ENCODE assay signal across 12 cellular contexts in genomic region chr4:87589531-87589930, GRCh38. TPM values are rescaled to one million over a fixed set of nuclear protein-coding genes. Genes with fewer than 3 reads are reported as not detected.
DNase-seq lines count a peak whose midpoint lies in the region; ATAC-seq and TF ChIP-seq lines count a peak whose summit lies in the region.
"Had no signal": no experiment of that assay in that cellular context is flagged by ENCODE, and none has a peak within 500 bp of the region (broad histone marks: within the 10 kb centered on the region; RNA-seq: fewer than 3 reads in every experiment).

No MANE protein-coding gene starts in this region.

- H3K9me3 Mint-ChIP-seq in neural progenitor cell, result peaks cover 3% of the 10 kb centered on the region

- H2AFZ ChIP-seq in neural progenitor cell (replicated peaks), result no peak overlapping the region

- no peak for TF ChIP-seq POLR2A in NB4 (IDR thresholded peaks at IDR 0.05; ENCODE audit: extremely low read depth, insufficient read length)

- no peak overlapping the region for H3K4me3 Mint-ChIP-seq in neural progenitor cell
- H3K4me3 Mint-ChIP-seq in T-helper 17 cell, result no peak overlapping the region
- H3K4me3 Mint-ChIP-seq: CD8-positive, alpha-beta memory T cell had no signal

- no peaks in the 10 kb centered on the region for H3K9me3 ChIP-seq in neural progenitor cell (ENCODE audit: low read depth)
- no peaks in the 10 kb centered on the region for H3K9me3 ChIP-seq in T-helper 17 cell (ENCODE audit: control insufficient read depth, low read length, poor library complexity, severe bottlenecking)

- H3K27ac Mint-ChIP-seq in neural progenitor cell, result peak overlapping the region; percentile 1
- H3K27ac Mint-ChIP-seq in T-helper 17 cell, result no peak overlapping the region
- H3K27ac Mint-ChIP-seq: activated T-helper 2 cell treated with anti-CD3 and anti-CD28 coated beads, Interferon-gamma antibody, Interleukin-2, Interleukin-4, amounts not matched to agents 10 μg/mL and 5 μg/mL and 100 μg/mL, durations not matched to agents 14 hours and 24 hours and 36 hours; CD8-positive, alpha-beta memory T cell had no signal

- no peak for ATAC-seq in HG03159 (IDR thresholded peaks at IDR 0.05; ENCODE audit: unreplicated experiment)
- ATAC-seq in T-helper 17 cell, result no peak
- ATAC-seq: HCT116 had no signal

- H3K4me1 Mint-ChIP-seq in neural progenitor cell (peaks cover 3% of the 10 kb centered on the region), T-helper 17 cell (no peaks in the 10 kb centered on the region)
- H3K4me1 Mint-ChIP-seq: CD8-positive, alpha-beta memory T cell had no signal

- no peaks in the 10 kb centered on the region for H3K27me3 Mint-ChIP-seq in neural progenitor cell (ENCODE audit: insufficient read depth, low read depth)
- peaks cover 11% of the 10 kb centered on the region for H3K27me3 Mint-ChIP-seq in T-helper 17 cell
- H3K27me3 Mint-ChIP-seq: CD8-positive, alpha-beta memory T cell had no signal

- DNase-seq in AG08396 (ENCODE audit: low spot score) (peak; percentile 63), NB4 (ENCODE audit: low read depth) (peak; percentile 4), epithelial cell of proximal tubule (ENCODE audit: low read depth) (peak; percentile 96), neural progenitor cell (ENCODE audit: low spot score) (no peak), NCI-H187 treated with DMSO at 0.1 percent for 48 hours (lab: John Stamatoyannopoulos, UW) (no peak), T-helper 17 cell (no peak), SIG-M5 (lab: John Stamatoyannopoulos, UW) (no peak)
- DNase-seq: CD8-positive, alpha-beta memory T cell; NCI-H526 had no signal

- H3K27ac ChIP-seq in neural progenitor cell, result no peak overlapping the region

- H3K4me3 ChIP-seq in NB4 (ENCODE audit: low read depth, low read length), result no peak overlapping the region
- no peak overlapping the region for H3K4me3 ChIP-seq in epithelial cell of proximal tubule (ENCODE audit: low read depth, low read length)
- no peak overlapping the region for H3K4me3 ChIP-seq in neural progenitor cell

- H3K36me3 Mint-ChIP-seq in neural progenitor cell, result no peaks in the 10 kb centered on the region
- no peaks in the 10 kb centered on the region for H3K36me3 Mint-ChIP-seq in T-helper 17 cell (ENCODE audit: low read depth)
- H3K36me3 Mint-ChIP-seq: CD8-positive, alpha-beta memory T cell had no signal

- H3K4me2 ChIP-seq in neural progenitor cell, result no peak overlapping the region

- H4K20me1 ChIP-seq in neural progenitor cell (ENCODE audit: low read depth), result no peaks in the 10 kb centered on the region

- H3K9ac ChIP-seq in neural progenitor cell, result no peak overlapping the region

- H3K79me2 ChIP-seq in neural progenitor cell (ENCODE audit: low read depth), result no peaks in the 10 kb centered on the region

- H3K36me3 ChIP-seq in neural progenitor cell, result no peaks in the 10 kb centered on the region

- H3K27me3 ChIP-seq in neural progenitor cell, result no peaks in the 10 kb centered on the region

- H3K4me1 ChIP-seq in neural progenitor cell, result no peaks in the 10 kb centered on the region

- no peaks in the 10 kb centered on the region for H3F3A ChIP-seq in neural progenitor cell (ENCODE audit: low read depth)

- no peak for TF ChIP-seq CTCF in NB4 (IDR thresholded peaks at IDR 0.05; ENCODE audit: low read depth, low read length)
- no peak for TF ChIP-seq CTCF in epithelial cell of proximal tubule (conservative IDR thresholded peaks at IDR 0.05; ENCODE audit: low read depth, low read length)
- TF ChIP-seq CTCF in neural progenitor cell (IDR thresholded peaks at IDR 0.05), result no peak

RNA-seq across cellular contexts. Expression of gene DSPP, which starts 18.8 kb away (rescaled TPM):
- total RNA-seq in epithelial cell of proximal tubule (not detected in 2 replicates), neural progenitor cell (ENCODE audit: low replicate concordance) (0.21 TPM in 1 of 2 replicates, not detected in the other), T-helper 17 cell (not detected)
- total RNA-seq: activated T-helper 2 cell treated with anti-CD3 and anti-CD28 coated beads, Interferon-gamma antibody, Interleukin-2, Interleukin-4, amounts not matched to agents 10 μg/mL and 5 μg/mL and 100 μg/mL, durations not matched to agents 14 hours and 24 hours and 36 hours; CD8-positive, alpha-beta memory T cell had no signal

Comparison
In these comparisons a context has a peak if more than half of its experiments do, and no peak if none do; other contexts are left out.
1. DNase-seq: peak in AG08396 (single experiment), NB4 (single experiment) and epithelial cell of proximal tubule (single experiment); none in neural progenitor cell (single experiment), NCI-H187 treated with DMSO at 0.1 percent for 48 hours (single experiment), T-helper 17 cell (0 of 3) and SIG-M5 (single experiment).